In genomic region chr2:177325554-177325953, GRCh38 we compare ENCODE assay signal across 16 cellular contexts.
A peak's percentile ranks its signal among the peaks of the same experiment; 100 is the strongest.
DNase-seq lines count a peak whose midpoint lies in the region; ATAC-seq and TF ChIP-seq lines count a peak whose summit lies in the region.
"Had no signal": no experiment of that assay in that cellular context is flagged by ENCODE, and none has a peak within 500 bp of the region (broad histone marks: within the 10 kb centered on the region; RNA-seq: fewer than 3 reads in every experiment).

No MANE protein-coding gene starts in this region.

- H3K4me1 ChIP-seq in IMR-90 (ENCODE audit: control insufficient read depth, insufficient read depth, low read length): peaks cover 14% of the 10 kb centered on the region

- peak overlapping the region in 1 of 2 experiments; percentile 53; a peak in 2 of 4 replicates for H4K8ac ChIP-seq in IMR-90 (ENCODE audit: low read depth in 2 of 2, low read length in 2 of 2)

- ATAC-seq in GM21786 (IDR thresholded peaks at IDR 0.05; ENCODE audit: unreplicated experiment): peak; percentile 80
- peak; percentile 72 for ATAC-seq in IMR-90 (ENCODE audit: low read depth)
- ATAC-seq: activated T-cell treated with anti-CD3 and anti-CD28 coated beads, Interleukin-2, amount 50 U/mL, for 4 hours; HCT116; natural killer cell; Right ventricle myocardium inferior had no signal

- H4K5ac ChIP-seq in IMR-90 (ENCODE audit: low read depth, low read length): no peak overlapping the region

- no peak overlapping the region for H3K4me3 ChIP-seq in IMR-90 (ENCODE audit: insufficient read depth, low read depth, low read length)

- H3K56ac ChIP-seq in IMR-90 (ENCODE audit: extremely low read depth, insufficient read depth, low read length): no peak overlapping the region

- TF ChIP-seq RAD21 in IMR-90 (IDR thresholded peaks at IDR 0.05; ENCODE audit: low read length): no peak

- peaks cover 0 to 3% of the 10 kb centered on the region in 2 experiments; a peak in 1 of 4 replicates for H3K79me1 ChIP-seq in IMR-90 (ENCODE audit: low read depth in 1 of 2, low read length in 2 of 2)

- H2BK120ac ChIP-seq in IMR-90 (ENCODE audit: low read depth, low read length): peak overlapping the region; percentile 79

- no peaks in the 10 kb centered on the region for H3K36me3 ChIP-seq in IMR-90 (ENCODE audit: control insufficient read depth, insufficient read depth, low read length)

- BruUV-seq in IMR-90 (replicated peaks; lab: Mats Ljungman, UMichigan): no TSS peak

- H3K9me3 ChIP-seq in IMR-90 (ENCODE audit: control insufficient read depth, insufficient read depth, low read length): no peaks in the 10 kb centered on the region

- no peak overlapping the region for H2AFZ ChIP-seq in IMR-90 (replicated peaks; ENCODE audit: low read length, poor library complexity)

- no peak overlapping the region for H4K91ac ChIP-seq in IMR-90 (ENCODE audit: insufficient read depth, low read depth, low read length)

- H3K4ac ChIP-seq in IMR-90 (ENCODE audit: low read depth, low read length): peak overlapping the region; percentile 39; the same call in 1 of the 2 replicates

- in situ Hi-C loops in Caki2 (cut with HindIII; ENCODE audit: low pct_unique_long_range_greater_than_20kb, low sequenced_read_pairs): no loop called here
- in situ Hi-C loops in IMR-90 (cut with MboI; ENCODE audit: low sequenced_read_pairs): loop anchor here (5.0 kb wide), 1 partner anchor 158 kb away; no protein-coding TSS in a partner anchor

- DNase-seq in Caki2 (ENCODE audit: low read depth) (peak; percentile 75), IMR-90 (no peak), kidney glomerular epithelial cell (lab: John Stamatoyannopoulos, UW) (peak; percentile 86), substantia nigra (lab: John Stamatoyannopoulos, UW) (no peak), HT-29 (ENCODE audit: low spot score) (no peak), SIG-M5 treated with dmso at 0.1 percent for 504 hours (lab: John Stamatoyannopoulos, UW; ENCODE audit: unreplicated experiment) (no peak), T-helper 1 cell (no peak)
- DNase-seq: activated T-cell treated with anti-CD3 and anti-CD28 coated beads, Interleukin-2, amount 50 U/mL, for 4 hours; AML-193; natural killer cell; NCI-H1048; NCI-H526 treated with DMSO at 0.1 percent for 48 hours had no signal

- H2BK5ac ChIP-seq in IMR-90 (ENCODE audit: low read depth, low read length, poor library complexity, severe bottlenecking): peak overlapping the region; percentile 41

- peak overlapping the region; percentile 34; the same call in 1 of the 2 replicates for H3K23ac ChIP-seq in IMR-90 (ENCODE audit: low read depth, low read length)

- intact Hi-C loops in IMR-90 (cut with micrococcal nuclease): no loop called here

- POLR2A ChIA-PET in IMR-90 (lab: Charles Lee; ENCODE audit: unreplicated experiment): no interaction called here

- no peaks in the 10 kb centered on the region for H4K20me1 ChIP-seq in IMR-90 (ENCODE audit: insufficient read depth, low read length)

- H3K14ac ChIP-seq in IMR-90 (replicated peaks; ENCODE audit: low read depth, low read length): 0 out of 2 replicates have a peak overlapping the region, but pooled peaks have one; percentile 10

- H2BK20ac ChIP-seq in IMR-90 (ENCODE audit: low read depth, low read length): peak overlapping the region; percentile 45; the same call in 1 of the 2 replicates

- peak overlapping the region; percentile 60; the same call in 1 of the 3 replicates for H2BK15ac ChIP-seq in IMR-90 (ENCODE audit: low read depth, low read length)

- H2AK5ac ChIP-seq in IMR-90 (ENCODE audit: low read depth, low read length): no peak overlapping the region

- H3K4me2 ChIP-seq in IMR-90 (ENCODE audit: low read depth, low read length): no peak overlapping the region; the same call in 1 of the 2 replicates

- peak overlapping the region; percentile 55; the same call in 1 of the 2 replicates for H3K18ac ChIP-seq in IMR-90 (ENCODE audit: low read depth, low read length)

- H3K9me1 ChIP-seq in IMR-90 (ENCODE audit: insufficient read depth, low read length): peaks cover 16% of the 10 kb centered on the region

- no CpG with 5 or more reads among the region's 1 CpG for WGBS in IMR-90 (ENCODE audit: extremely low coverage in 2 of 2, insufficient read length in 1 of 2), 2 experiments

- TF ChIP-seq CTCF in IMR-90 (conservative IDR thresholded peaks at IDR 0.05; ENCODE audit: low read depth, low read length): no peak

- H3K9ac ChIP-seq in IMR-90 (ENCODE audit: low read depth, low read length): no peak overlapping the region

- H3K27me3 ChIP-seq in IMR-90 (ENCODE audit: control insufficient read depth, insufficient read depth, low read length): no peaks in the 10 kb centered on the region

- H2AK9ac ChIP-seq in IMR-90 (replicated peaks; ENCODE audit: low read depth, low read length, poor library complexity): no peak overlapping the region

- dilution Hi-C loops in IMR-90 (cut with HindIII; ENCODE audit: low sequenced_read_pairs, unreplicated experiment): no loop called here

- no peak overlapping the region for H3K27ac ChIP-seq in IMR-90 (ENCODE audit: insufficient read depth, low read length)
- H3K27ac ChIP-seq in substantia nigra (ENCODE audit: low read depth, low read length, poor library complexity, severe bottlenecking): no peak overlapping the region
- H3K27ac ChIP-seq: VCaP had no signal

- CTCF ChIA-PET in IMR-90 (lab: Yijun Ruan, JAX): interaction anchor here (1.4 kb wide), 1 partner anchor 161 kb away, joined by 8 read pairs; no protein-coding TSS in a partner anchor

- TF ChIP-seq POLR2A in IMR-90 (IDR thresholded peaks at IDR 0.05; ENCODE audit: low read depth, low read length): no peak

TF ChIP-seq in IMR-90, 13 proteins besides CTCF, POLR2A, EP300 and RAD21:
- TF ChIP-seq CEBPB (IDR thresholded peaks at IDR 0.05; ENCODE audit: low read depth, low read length) (peak; percentile 30; the same call in 1 of the 2 replicates), MXI1 (IDR thresholded peaks at IDR 0.05; ENCODE audit: borderline replicate concordance, low read depth, low read length) (no peak), RFX5 (IDR thresholded peaks at IDR 0.05; ENCODE audit: low read depth, low read length) (no peak), MAZ (IDR thresholded peaks at IDR 0.05; ENCODE audit: borderline replicate concordance, low read depth, low read length) (no peak), ELK1 (IDR thresholded peaks at IDR 0.05; ENCODE audit: borderline replicate concordance, low read depth, low read length) (no peak), SMC3 (IDR thresholded peaks at IDR 0.05; ENCODE audit: low read depth, low read length) (no peak)
- TF ChIP-seq, protein P1, sequence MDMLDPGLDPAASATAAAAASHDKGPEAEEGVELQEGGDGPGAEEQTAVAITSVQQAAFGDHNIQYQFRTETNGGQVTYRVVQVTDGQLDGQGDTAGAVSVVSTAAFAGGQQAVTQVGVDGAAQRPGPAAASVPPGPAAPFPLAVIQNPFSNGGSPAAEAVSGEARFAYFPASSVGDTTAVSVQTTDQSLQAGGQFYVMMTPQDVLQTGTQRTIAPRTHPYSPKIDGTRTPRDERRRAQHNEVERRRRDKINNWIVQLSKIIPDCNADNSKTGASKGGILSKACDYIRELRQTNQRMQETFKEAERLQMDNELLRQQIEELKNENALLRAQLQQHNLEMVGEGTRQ (IDR thresholded peaks at IDR 0.05; ENCODE audit: low read depth, low read length): no peak

Comparison
In these comparisons a context has a peak if more than half of its experiments do, and no peak if none do; other contexts are left out.
1. DNase-seq: peak in Caki2 (single experiment) and kidney glomerular epithelial cell (single experiment); none in IMR-90 (single experiment), substantia nigra (0 of 49), HT-29 (single experiment), SIG-M5 treated with dmso at 0.1 percent for 504 hours (single experiment) and T-helper 1 cell (0 of 5).